Comparison of ENCODE assay signal across 28 cellular contexts in the genomic region with DNA sequence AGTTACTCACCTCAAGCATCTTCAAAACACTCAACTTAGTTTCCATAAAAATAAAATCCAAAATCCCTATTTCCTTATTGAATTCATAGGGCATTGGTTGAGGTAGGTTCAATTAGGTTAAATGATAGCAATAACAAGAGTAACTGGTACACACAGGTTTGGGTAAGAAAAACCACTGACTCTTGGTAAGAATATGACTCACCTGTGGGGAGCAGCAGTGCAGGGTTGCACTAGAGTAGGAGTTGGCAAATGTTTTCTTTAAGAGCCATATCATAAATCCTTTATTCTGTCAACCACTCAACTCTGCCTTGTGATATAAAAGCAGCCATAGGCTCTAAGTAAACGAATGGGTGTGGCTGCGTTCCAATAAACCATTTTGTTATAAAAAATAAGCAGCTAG.
"Had no signal": no experiment of that assay in that cellular context is flagged by ENCODE, and none has a peak within 500 bp of the region (broad histone marks: within the 10 kb centered on the region; RNA-seq: fewer than 3 reads in every experiment).

No MANE protein-coding gene starts in this region.

- H3K4me3 Mint-ChIP-seq: activated CD4-positive, alpha-beta T cell treated with anti-CD3 and anti-CD28 coated beads, Interleukin-2, amount 10 ng/mL, durations not matched to agents 7 days and 5 days; activated CD8-positive, alpha-beta T cell treated with anti-CD3 and anti-CD28 coated beads for 36 hours; activated naive CD8-positive, alpha-beta T cell treated with anti-CD3 and anti-CD28 coated beads for 36 hours; effector memory CD8-positive, alpha-beta T cell; natural killer cell treated with Interleukin-12 subunit alpha and Interleukin-12 subunit beta and Interleukin-15 and Interleukin-18, amount 100 ng/mL, for 72 hours; T-helper 17 cell had no signal

- H3K4me1 Mint-ChIP-seq: activated CD4-positive, alpha-beta T cell treated with anti-CD3 and anti-CD28 coated beads, Interleukin-2, amount 10 ng/mL, durations not matched to agents 7 days and 5 days; activated naive CD8-positive, alpha-beta T cell treated with anti-CD3 and anti-CD28 coated beads for 36 hours; T-helper 17 cell had no signal

- H3K27ac ChIP-seq: adrenal gland, body of pancreas, esophagus muscularis mucosa, left lung, lower lobe of right lung, spleen, testis, transverse colon, WERI-Rb-1 had no signal

- H3K27ac Mint-ChIP-seq: activated CD4-positive, alpha-beta T cell treated with anti-CD3 and anti-CD28 coated beads, Interleukin-2, amount 10 ng/mL, durations not matched to agents 7 days and 5 days; activated CD8-positive, alpha-beta T cell treated with anti-CD3 and anti-CD28 coated beads for 36 hours; activated naive CD8-positive, alpha-beta T cell treated with anti-CD3 and anti-CD28 coated beads for 36 hours; effector memory CD8-positive, alpha-beta T cell; natural killer cell treated with Interleukin-12 subunit alpha and Interleukin-12 subunit beta and Interleukin-15 and Interleukin-18, amount 100 ng/mL, for 72 hours; T-helper 17 cell had no signal

- H3K9me3 Mint-ChIP-seq: activated CD4-positive, alpha-beta T cell treated with anti-CD3 and anti-CD28 coated beads, Interleukin-2, amount 10 ng/mL, durations not matched to agents 7 days and 5 days; activated CD8-positive, alpha-beta T cell treated with anti-CD3 and anti-CD28 coated beads for 36 hours had no signal

- H3K36me3 Mint-ChIP-seq: activated naive CD8-positive, alpha-beta T cell treated with anti-CD3 and anti-CD28 coated beads for 36 hours; natural killer cell treated with Interleukin-12 subunit alpha and Interleukin-12 subunit beta and Interleukin-15 and Interleukin-18, amount 100 ng/mL, for 72 hours had no signal

- DNase-seq: activated CD4-positive, alpha-beta T cell treated with anti-CD3 and anti-CD28 coated beads, Interleukin-2, amount 10 ng/mL, durations not matched to agents 7 days and 5 days; activated CD8-positive, alpha-beta T cell treated with anti-CD3 and anti-CD28 coated beads for 36 hours; activated effector memory CD4-positive, alpha-beta T cell treated with Interleukin-2 at 50 U/mL for 16 hours; activated naive CD4-positive, alpha-beta T cell treated with Interleukin-2 at 50 U/mL for 16 hours; activated naive CD8-positive, alpha-beta T cell treated with anti-CD3 and anti-CD28 coated beads for 36 hours; activated T-cell treated with anti-CD3 and anti-CD28 coated beads, Interleukin-2, amount 50 U/mL, for 48 hours; adrenal gland; aorta; body of pancreas; cortex of kidney; effector memory CD8-positive, alpha-beta T cell; foreskin melanocyte; kidney glomerular epithelial cell; left lung; lower lobe of right lung; mesendoderm; posterior cingulate gyrus; right cardiac atrium; spleen; stimulated activated naive CD8-positive, alpha-beta T cell treated with anti-CD3 and anti-CD28 coated beads, Interleukin-15, Interleukin-2, amounts not matched to agents 100 U/mL and 50 U/mL, for 24 hours; T-helper 17 cell; T1000; testis; transverse colon; WERI-Rb-1 had no signal

- ATAC-seq: activated CD4-positive, CD25-positive, alpha-beta regulatory T cell treated with anti-CD3 and anti-CD28 coated beads, Interleukin-2, amount 50 U/mL, for 24 hours; activated CD8-positive, alpha-beta T cell treated with anti-CD3 and anti-CD28 coated beads for 36 hours; body of pancreas; effector memory CD8-positive, alpha-beta T cell; left lung; lower lobe of right lung; natural killer cell treated with Interleukin-12 subunit alpha and Interleukin-12 subunit beta and Interleukin-15 and Interleukin-18, amount 100 ng/mL, for 72 hours; right cardiac atrium; stimulated activated naive CD8-positive, alpha-beta T cell treated with anti-CD3 and anti-CD28 coated beads, Interleukin-15, Interleukin-2, amounts not matched to agents 100 U/mL and 50 U/mL, for 24 hours; T-helper 17 cell had no signal

- H3K27me3 Mint-ChIP-seq: activated CD4-positive, alpha-beta T cell treated with anti-CD3 and anti-CD28 coated beads, Interleukin-2, amount 10 ng/mL, durations not matched to agents 7 days and 5 days; activated CD8-positive, alpha-beta T cell treated with anti-CD3 and anti-CD28 coated beads for 36 hours; activated naive CD8-positive, alpha-beta T cell treated with anti-CD3 and anti-CD28 coated beads for 36 hours; effector memory CD8-positive, alpha-beta T cell; natural killer cell treated with Interleukin-12 subunit alpha and Interleukin-12 subunit beta and Interleukin-15 and Interleukin-18, amount 100 ng/mL, for 72 hours; T-helper 17 cell had no signal
